Comparison of ENCODE assay signal across 2 cellular contexts in genomic region chr2:11615209-11615608, GRCh38.
A peak's percentile ranks its signal among the peaks of the same experiment; 100 is the strongest.
TF ChIP-seq lines count a peak whose summit lies in the region.

No MANE protein-coding gene starts in this region.

TF ChIP-seq in HepG2, 621 proteins besides CTCF, POLR2A, EP300 and RAD21 (continued from another document):
- TF ChIP-seq REST (IDR thresholded peaks at IDR 0.05; ENCODE audit: borderline replicate concordance in 1 of 2, low read depth in 1 of 2, low read length in 2 of 2) (0 out of 4 replicates have a peak, but pooled peaks of 1 of the 2 experiments have one; percentile 5), HIVEP1 (CRISPR knock-in tag; IDR thresholded peaks at IDR 0.05) (0 out of 2 replicates have a peak, but pooled peaks have one; percentile 34), RXRA (CRISPR knock-in tag; IDR thresholded peaks at IDR 0.05) (no peak)

TF ChIP-seq in PFSK-1, 5 proteins besides CTCF, POLR2A, EP300 and RAD21:
- TF ChIP-seq SIN3A (IDR thresholded peaks at IDR 0.05; ENCODE audit: borderline replicate concordance, insufficient read depth, low read length) (no peak), POLR2AphosphoS5 (IDR thresholded peaks at IDR 0.05; ENCODE audit: low read depth, low read length) (no peak), FOXP2 (optimal IDR thresholded peaks at IDR 0.05; ENCODE audit: borderline replicate concordance, extremely low read depth, extremely low read length, insufficient read depth) (no peak), REST (IDR thresholded peaks at IDR 0.05; ENCODE audit: insufficient read depth in 1 of 2, low read depth in 2 of 2, low read length in 2 of 2) (peak; percentile 46 to 83; a peak in 3 of 4 replicates), TAF1 (IDR thresholded peaks at IDR 0.05; ENCODE audit: borderline replicate concordance, insufficient read depth, low read length) (no peak)
